ENCODE assay signal across 23 cellular contexts in the genomic region with DNA sequence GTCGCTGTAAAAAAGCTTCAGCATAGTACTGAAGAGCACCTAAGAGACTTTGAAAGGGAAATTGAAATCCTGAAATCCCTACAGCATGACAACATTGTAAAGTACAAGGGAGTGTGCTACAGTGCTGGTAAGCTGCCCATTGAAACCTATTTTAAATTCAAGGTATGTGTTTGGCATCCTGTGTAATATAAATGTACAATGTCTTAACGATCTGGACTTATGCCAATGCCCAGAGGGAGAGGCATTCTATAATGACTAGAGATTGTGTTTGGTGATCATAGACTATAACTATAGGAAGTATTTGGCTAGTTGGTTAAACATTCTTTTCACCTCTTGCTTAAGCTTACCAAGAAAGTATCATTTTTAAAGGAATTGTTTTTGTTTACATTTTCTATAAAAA.
DNase-seq lines count a peak whose midpoint lies in the region; ATAC-seq, FAIRE-seq and TF ChIP-seq lines count a peak whose summit lies in the region.
"Had no signal": no experiment of that assay in that cellular context is flagged by ENCODE, and none has a peak within 500 bp of the region (broad histone marks: within the 10 kb centered on the region; RNA-seq: fewer than 3 reads in every experiment).

No MANE protein-coding gene starts in this region.

- FAIRE-seq in D721Med (lab: Jason Lieb, UNC): peak; percentile 29

- H3K4me1 ChIP-seq in vagina: no peaks in the 10 kb centered on the region
- H3K4me1 ChIP-seq: Caco-2, esophagus squamous epithelium had no signal

- TF ChIP-seq POLR2A in vagina (IDR thresholded peaks at IDR 0.05): no peak

- in situ Hi-C loops in SK-MEL-5 (cut with HindIII; ENCODE audit: low pct_unique_long_range_greater_than_20kb, low sequenced_read_pairs): no loop called here

- peaks cover 0 to 25% of the 10 kb centered on the region in 2 donors for H3K36me3 ChIP-seq in vagina

- no peak overlapping the region for H3K27ac ChIP-seq in vagina
- H3K27ac ChIP-seq: esophagus squamous epithelium, thoracic aorta had no signal

- no peak for DNase-seq in D721Med (ENCODE audit: insufficient read length, low spot score)
- DNase-seq in NCI-H1105 (lab: John Stamatoyannopoulos, UW): peak; percentile 37
- peak; percentile 2 for DNase-seq in SK-MEL-5 (ENCODE audit: low read depth, low spot score)
- DNase-seq in kidney tubule cell (ENCODE audit: low spot score): peak; percentile 4
- no peak for DNase-seq in vagina (ENCODE audit: extremely low spot score in 2 of 2)
- no peak for DNase-seq in NCI-H2029 treated with DMSO at 0.1 percent for 48 hours (lab: John Stamatoyannopoulos, UW)
- DNase-seq: activated CD4-positive, CD25-positive, alpha-beta regulatory T cell treated with anti-CD3 and anti-CD28 coated beads, Interleukin-2, amount 50 U/mL, for 72 hours; activated CD8-positive, alpha-beta T cell treated with anti-CD3 and anti-CD28 coated beads, Interleukin-2, amount 10 ng/mL, durations not matched to agents 7 days and 5 days; activated naive CD4-positive, alpha-beta T cell treated with anti-CD3 and anti-CD28 coated beads, Interleukin-2, amount 10 ng/mL, durations not matched to agents 7 days and 5 days; activated T-cell treated with anti-CD3 and anti-CD28 coated beads, Interleukin-2, amount 50 U/mL, for 4 hours; Caco-2; esophagus squamous epithelium; Karpas-422; midbrain; NCI-H187; NCI-H524 treated with DMSO at 0.1 percent for 48 hours; nephron progenitor cell; stimulated activated CD4-positive, alpha-beta T cell treated with anti-CD3 and anti-CD28 coated beads, Interleukin-2, amount 100 ng/mL, for 24 hours; stimulated activated naive CD4-positive, alpha-beta T cell had no signal

- H3K4me3 ChIP-seq in vagina: no peak overlapping the region
- H3K4me3 ChIP-seq: esophagus squamous epithelium, thoracic aorta had no signal

- TF ChIP-seq CTCF in D721Med (IDR thresholded peaks at IDR 0.05; ENCODE audit: insufficient read depth, missing control alignments): no peak
- TF ChIP-seq CTCF in vagina (IDR thresholded peaks at IDR 0.05): no peak

- intact Hi-C loops in vagina (cut with DNase I): no loop called here

- ATAC-seq in HG02759 (IDR thresholded peaks at IDR 0.05; ENCODE audit: unreplicated experiment): no peak
- ATAC-seq: activated CD8-positive, alpha-beta T cell treated with anti-CD3 and anti-CD28 coated beads, Interleukin-2, amount 10 ng/mL, durations not matched to agents 7 days and 5 days; activated T-cell treated with anti-CD3 and anti-CD28 coated beads, Interleukin-2, amount 50 U/mL, for 4 hours; left lobe of liver; Right ventricle myocardium inferior had no signal

- H3K27me3 ChIP-seq in vagina: no peaks in the 10 kb centered on the region
- H3K27me3 ChIP-seq: esophagus squamous epithelium had no signal

- H3K9me3 ChIP-seq in vagina: no peaks in the 10 kb centered on the region
- H3K9me3 ChIP-seq: Caco-2, esophagus squamous epithelium, thoracic aorta had no signal

Comparison
In these comparisons a context has a peak if more than half of its experiments do, and no peak if none do; other contexts are left out.
1. DNase-seq: peak in NCI-H1105 (single experiment), SK-MEL-5 (single experiment) and kidney tubule cell (single experiment); none in D721Med (single experiment), vagina (0 of 2) and NCI-H2029 treated with DMSO at 0.1 percent for 48 hours (single experiment).